Comparison of ENCODE assay signal across 8 cellular contexts in genomic region chr4:165464813-165465381, GRCh38.
DNase-seq lines count a peak whose midpoint lies in the region; ATAC-seq, FAIRE-seq and TF ChIP-seq lines count a peak whose summit lies in the region.

No MANE protein-coding gene starts in this region.

- H3K27ac Mint-ChIP-seq in effector memory CD8-positive, alpha-beta T cell, result no peak overlapping the region
- H3K27ac Mint-ChIP-seq in mesothelial cell of epicardium, result no peak overlapping the region
- no peak overlapping the region for H3K27ac Mint-ChIP-seq in activated T-helper 1 cell treated with anti-CD3 and anti-CD28 coated beads, Interleukin-12 subunit alpha, Interleukin-12 subunit beta, Interleukin-2, Interleukin-4 antibody, amounts not matched to agents 30 ng/mL and 10 ng/mL and 1 ng/mL, durations not matched to agents 14 hours and 24 hours and 36 hours

- intact Hi-C loops in activated T-helper 1 cell treated with anti-CD3 and anti-CD28 coated beads, Interleukin-12 subunit alpha, Interleukin-12 subunit beta, Interleukin-2, Interleukin-4 antibody, amounts not matched to agents 30 ng/mL and 10 ng/mL and 1 ng/mL, durations not matched to agents 14 hours and 24 hours and 36 hours (cut with micrococcal nuclease), result loop anchor here (1.0 to 5.0 kb wide), 6 partner anchors 88 to 686 kb away; partner anchors contain the start of gene CPE

- no peak overlapping the region for H3K4me3 Mint-ChIP-seq in effector memory CD8-positive, alpha-beta T cell
- H3K4me3 Mint-ChIP-seq in mesothelial cell of epicardium, result no peak overlapping the region
- no peak overlapping the region for H3K4me3 Mint-ChIP-seq in activated T-helper 1 cell treated with anti-CD3 and anti-CD28 coated beads, Interleukin-12 subunit alpha, Interleukin-12 subunit beta, Interleukin-2, Interleukin-4 antibody, amounts not matched to agents 30 ng/mL and 10 ng/mL and 1 ng/mL, durations not matched to agents 14 hours and 24 hours and 36 hours

- TF ChIP-seq CTCF in GM20000 (IDR thresholded peaks at IDR 0.05; ENCODE audit: extremely low read depth, missing control alignments) (peak; percentile 42), mesothelial cell of epicardium (IDR thresholded peaks at IDR 0.05; ENCODE audit: unreplicated experiment) (peak; percentile 91)

- DNase-seq in NCI-H2029 treated with DMSO at 0.1 percent for 48 hours (lab: John Stamatoyannopoulos, UW), result peak; percentile 39
- DNase-seq in NCI-H2029 (lab: John Stamatoyannopoulos, UW), result no peak
- peak; percentile 55 for DNase-seq in GM20000 (ENCODE audit: low spot score)
- peak; percentile 28 for DNase-seq in HT1080 (ENCODE audit: low read depth)
- peak; percentile 29 for DNase-seq in RCC 7860 (ENCODE audit: low spot score)
- DNase-seq in effector memory CD8-positive, alpha-beta T cell, result no peak
- no peak for DNase-seq in mesothelial cell of epicardium (ENCODE audit: low spot score in 2 of 2, unreplicated experiment in 2 of 2)
- no peak for DNase-seq in activated T-helper 1 cell treated with anti-CD3 and anti-CD28 coated beads, Interleukin-12 subunit alpha, Interleukin-12 subunit beta, Interleukin-2, Interleukin-4 antibody, amounts not matched to agents 30 ng/mL and 10 ng/mL and 1 ng/mL, durations not matched to agents 14 hours and 24 hours and 36 hours (ENCODE audit: low spot score)

- no peaks in the 10 kb centered on the region for H3K4me1 Mint-ChIP-seq in effector memory CD8-positive, alpha-beta T cell (ENCODE audit: low read depth in 2 of 2)
- peaks cover 21% of the 10 kb centered on the region for H3K4me1 Mint-ChIP-seq in mesothelial cell of epicardium
- H3K4me1 Mint-ChIP-seq in activated T-helper 1 cell treated with anti-CD3 and anti-CD28 coated beads, Interleukin-12 subunit alpha, Interleukin-12 subunit beta, Interleukin-2, Interleukin-4 antibody, amounts not matched to agents 30 ng/mL and 10 ng/mL and 1 ng/mL, durations not matched to agents 14 hours and 24 hours and 36 hours (ENCODE audit: low read depth), result no peaks in the 10 kb centered on the region

- peaks cover 14 to 16% of the 10 kb centered on the region in 2 donors for H3K27me3 Mint-ChIP-seq in effector memory CD8-positive, alpha-beta T cell
- no peaks in the 10 kb centered on the region for H3K27me3 Mint-ChIP-seq in mesothelial cell of epicardium (ENCODE audit: low read depth)
- H3K27me3 Mint-ChIP-seq in activated T-helper 1 cell treated with anti-CD3 and anti-CD28 coated beads, Interleukin-12 subunit alpha, Interleukin-12 subunit beta, Interleukin-2, Interleukin-4 antibody, amounts not matched to agents 30 ng/mL and 10 ng/mL and 1 ng/mL, durations not matched to agents 14 hours and 24 hours and 36 hours (ENCODE audit: insufficient read depth), result peaks cover 7% of the 10 kb centered on the region

- no peaks in the 10 kb centered on the region for H3K9me3 Mint-ChIP-seq in effector memory CD8-positive, alpha-beta T cell
- H3K9me3 Mint-ChIP-seq in mesothelial cell of epicardium, result no peaks in the 10 kb centered on the region
- H3K9me3 Mint-ChIP-seq in activated T-helper 1 cell treated with anti-CD3 and anti-CD28 coated beads, Interleukin-12 subunit alpha, Interleukin-12 subunit beta, Interleukin-2, Interleukin-4 antibody, amounts not matched to agents 30 ng/mL and 10 ng/mL and 1 ng/mL, durations not matched to agents 14 hours and 24 hours and 36 hours, result no peaks in the 10 kb centered on the region

- ATAC-seq in effector memory CD8-positive, alpha-beta T cell (replicated peaks), result peak; percentile 47

- no peaks in the 10 kb centered on the region for H3K36me3 Mint-ChIP-seq in effector memory CD8-positive, alpha-beta T cell (ENCODE audit: insufficient read depth)
- H3K36me3 Mint-ChIP-seq in mesothelial cell of epicardium, result peaks cover 2% of the 10 kb centered on the region
- H3K36me3 Mint-ChIP-seq in activated T-helper 1 cell treated with anti-CD3 and anti-CD28 coated beads, Interleukin-12 subunit alpha, Interleukin-12 subunit beta, Interleukin-2, Interleukin-4 antibody, amounts not matched to agents 30 ng/mL and 10 ng/mL and 1 ng/mL, durations not matched to agents 14 hours and 24 hours and 36 hours (ENCODE audit: low read depth), result no peaks in the 10 kb centered on the region

- FAIRE-seq in RCC 7860 (lab: Jason Lieb, UNC), result peak; percentile 60

Comparison
In these comparisons a context has a peak if more than half of its experiments do, and no peak if none do; other contexts are left out.
1. DNase-seq: peak in NCI-H2029 treated with DMSO at 0.1 percent for 48 hours (single experiment), GM20000 (single experiment), HT1080 (single experiment) and RCC 7860 (single experiment); none in NCI-H2029 (single experiment), effector memory CD8-positive, alpha-beta T cell (0 of 3), mesothelial cell of epicardium (0 of 2) and activated T-helper 1 cell treated with anti-CD3 and anti-CD28 coated beads, Interleukin-12 subunit alpha, Interleukin-12 subunit beta, Interleukin-2, Interleukin-4 antibody, amounts not matched to agents 30 ng/mL and 10 ng/mL and 1 ng/mL, durations not matched to agents 14 hours and 24 hours and 36 hours (single experiment).